ENCODE assay signal across 19 cellular contexts in genomic region chr7:155529845-155530244, GRCh38. TPM values are rescaled to one million over a fixed set of nuclear protein-coding genes. Genes with fewer than 3 reads are reported as not detected.
DNase-seq lines count a peak whose midpoint lies in the region; ATAC-seq and TF ChIP-seq lines count a peak whose summit lies in the region.
"Had no signal": no experiment of that assay in that cellular context is flagged by ENCODE, and none has a peak within 500 bp of the region (broad histone marks: within the 10 kb centered on the region; RNA-seq: fewer than 3 reads in every experiment).

No MANE protein-coding gene starts in this region.

- intact Hi-C loops in upper lobe of right lung (cut with DNase I) (no loop called here), dorsolateral prefrontal cortex (cut with DNase I) (loop anchor here in 1 of 2 donors (5.0 to 10.0 kb wide), 2 partner anchors 125 to 153 kb away; no protein-coding TSS in a partner anchor), vagina (cut with DNase I) (no loop called here)

- no peak overlapping the region for H3K4me3 ChIP-seq in upper lobe of right lung
- H3K4me3 ChIP-seq in dorsolateral prefrontal cortex, result no peak overlapping the region
- H3K4me3 ChIP-seq in vagina, result no peak overlapping the region
- H3K4me3 ChIP-seq: BLaER1, GM23248 had no signal

- H3K36me3 ChIP-seq in upper lobe of right lung (no peaks in the 10 kb centered on the region), vagina (no peaks in the 10 kb centered on the region)
- H3K36me3 ChIP-seq: BLaER1 had no signal

- ATAC-seq in upper lobe of right lung, result no peak
- ATAC-seq: CD8-positive, alpha-beta T cell; HCT116 had no signal

- TF ChIP-seq CTCF in upper lobe of right lung (IDR thresholded peaks at IDR 0.05), result no peak
- no peak for TF ChIP-seq CTCF in dorsolateral prefrontal cortex (IDR thresholded peaks at IDR 0.05 in 54 of 56, conservative IDR thresholded peaks at IDR 0.05 in 2 of 56; ENCODE audit: low read depth in 1 of 56, partially characterized antibody in 56 of 56)
- no peak for TF ChIP-seq CTCF in vagina (IDR thresholded peaks at IDR 0.05)

- DNase-seq in activated effector memory CD4-positive, alpha-beta T cell treated with anti-CD3 and anti-CD28 coated beads, Interleukin-2, amount 50 U/mL, for 16 hours, result peak; percentile 36
- no peak for DNase-seq in activated effector memory CD4-positive, alpha-beta T cell treated with Interleukin-2 at 50 U/mL for 16 hours
- DNase-seq in mesenteric fat pad (ENCODE audit: low spot score) (peak; percentile 60), upper lobe of right lung (peak; percentile 18), dorsolateral prefrontal cortex (no peak), vagina (ENCODE audit: extremely low spot score in 2 of 2) (no peak)
- DNase-seq: Caco-2; CD4-positive, CD25-positive, alpha-beta regulatory T cell; CD8-positive, alpha-beta T cell; DMS153; DND-41; GM23248; H9 had no signal

- TF ChIP-seq POLR2A in vagina (IDR thresholded peaks at IDR 0.05), result no peak

- H3K9me3 ChIP-seq in upper lobe of right lung (no peaks in the 10 kb centered on the region), vagina (no peaks in the 10 kb centered on the region)
- H3K9me3 ChIP-seq: BLaER1, Caco-2 had no signal

- H3K27me3 ChIP-seq in upper lobe of right lung, result peaks cover 71% of the 10 kb centered on the region
- H3K27me3 ChIP-seq in dorsolateral prefrontal cortex, result peaks cover 0 to 81% (median 43%) of the 10 kb centered on the region in 45 donors
- H3K27me3 ChIP-seq in vagina, result no peaks in the 10 kb centered on the region

- H3K27ac ChIP-seq in upper lobe of right lung (no peak overlapping the region), dorsolateral prefrontal cortex (no peak overlapping the region), vagina (no peak overlapping the region)
- H3K27ac ChIP-seq: 22Rv1, BLaER1, C4-2B, GM23248 had no signal

- H3K4me1 ChIP-seq in upper lobe of right lung (peaks cover 12% of the 10 kb centered on the region), vagina (peaks cover 14% of the 10 kb centered on the region)

RNA-seq across cellular contexts. Expression of gene CNPY1, which starts 16.5 kb away (rescaled TPM):
- not detected for total RNA-seq in mesenteric fat pad
- not detected for total RNA-seq in upper lobe of right lung
- total RNA-seq in dorsolateral prefrontal cortex, result 1 to 10 TPM in 5 of 120 experiments, under 1 TPM in 55, not detected in 60; 0.20 to 1.7 (median 0.49) TPM
- total RNA-seq in vagina, result not detected
- total RNA-seq: B cell; Caco-2; CD4-positive, CD25-positive, alpha-beta regulatory T cell; CD8-positive, alpha-beta T cell; GM23248; H1; H9 had no signal

Comparison
In these comparisons a context has a peak if more than half of its experiments do, and no peak if none do; other contexts are left out.
1. DNase-seq: peak in activated effector memory CD4-positive, alpha-beta T cell treated with anti-CD3 and anti-CD28 coated beads, Interleukin-2, amount 50 U/mL, for 16 hours (single experiment), mesenteric fat pad (single experiment) and upper lobe of right lung (single experiment); none in activated effector memory CD4-positive, alpha-beta T cell treated with Interleukin-2 at 50 U/mL for 16 hours (single experiment), dorsolateral prefrontal cortex (0 of 10) and vagina (0 of 2).